ENCODE assay signal across 13 cellular contexts in the genomic region with DNA sequence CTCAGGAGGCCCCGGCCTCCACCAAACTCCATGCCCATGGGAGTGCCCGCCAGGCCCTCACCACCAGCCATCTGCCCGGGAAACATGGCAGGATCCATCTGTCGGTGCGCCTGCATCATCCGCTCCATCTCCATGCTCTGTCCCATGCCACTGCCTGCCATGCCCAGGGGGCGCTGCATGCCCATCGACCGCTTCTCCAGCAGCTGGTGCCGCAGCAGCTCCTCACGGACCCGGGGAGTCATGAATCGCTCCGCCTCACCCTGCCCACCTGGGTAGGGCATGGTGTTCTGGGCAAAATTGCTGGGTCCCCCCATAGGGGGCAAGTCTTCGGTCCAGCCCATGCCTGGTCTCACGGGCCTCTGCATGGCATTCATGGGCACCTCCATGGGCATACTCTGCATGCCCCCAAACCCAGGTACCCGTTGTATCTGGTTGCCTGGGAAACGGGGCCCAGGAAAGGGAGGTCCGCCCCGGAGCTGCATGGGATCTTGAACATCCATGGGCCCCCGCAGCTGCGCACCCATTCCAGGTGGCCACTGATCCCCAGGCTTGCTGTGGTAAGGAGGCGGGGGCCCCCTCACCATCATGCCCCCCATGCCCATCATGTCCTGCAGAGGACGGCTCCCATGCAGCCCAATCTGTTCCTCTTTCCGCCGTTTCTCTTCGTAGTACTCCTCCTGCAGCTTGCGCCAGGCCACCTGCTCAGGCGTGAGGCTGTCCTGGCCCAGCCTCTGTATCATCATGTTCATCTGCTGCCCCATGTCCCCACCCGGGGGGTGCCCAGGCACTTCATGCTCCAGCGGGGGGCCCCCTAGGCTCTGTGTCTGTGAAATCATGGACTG. TPM values are rescaled to one million over a fixed set of nuclear protein-coding genes. Genes with fewer than 3 reads are reported as not detected.
DNase-seq lines count a peak whose midpoint lies in the region; ATAC-seq, FAIRE-seq and TF ChIP-seq lines count a peak whose summit lies in the region.
"Had no signal": no experiment of that assay in that cellular context is flagged by ENCODE, and none has a peak within 500 bp of the region (broad histone marks: within the 10 kb centered on the region; RNA-seq: fewer than 3 reads in every experiment).

No MANE protein-coding gene starts in this region.

- peaks cover 18% of the 10 kb centered on the region for H3K36me3 Mint-ChIP-seq in activated naive CD8-positive, alpha-beta T cell treated with anti-CD3 and anti-CD28 coated beads for 36 hours

- CTCF ChIA-PET in A549 (lab: Yijun Ruan, JAX): interaction anchor here (0.7 to 2.4 kb wide), 4 partner anchors 18 to 211 kb away, joined by 3 to 9 read pairs (median 4); partner anchors contain the start of genes CXCR5 and DDX6

- H3K4me2 ChIP-seq in A549 (no peak overlapping the region), keratinocyte (ENCODE audit: control insufficient read depth, extremely low read depth, insufficient read depth, low read depth, low read length) (no peak overlapping the region)

- no peak overlapping the region for H2AFZ ChIP-seq in keratinocyte (ENCODE audit: control insufficient read depth, low read length)

- H3K27me3 ChIP-seq in keratinocyte (ENCODE audit: control insufficient read depth, extremely low read depth, insufficient read depth, low read length): no peaks in the 10 kb centered on the region

- no peak overlapping the region for H3K4me3 Mint-ChIP-seq in activated naive CD8-positive, alpha-beta T cell treated with anti-CD3 and anti-CD28 coated beads for 36 hours

- peak in 1 of 2 experiments; percentile 25; a peak in 1 of 5 replicates for TF ChIP-seq RAD21 in A549 (conservative IDR thresholded peaks at IDR 0.05 in 1 of 2, IDR thresholded peaks at IDR 0.05 in 1 of 2)

- H3K4me3 ChIP-seq in A549 (no peak overlapping the region), keratinocyte (ENCODE audit: control insufficient read depth in 2 of 3, extremely low read depth in 1 of 3, insufficient read depth in 2 of 3, low read depth in 1 of 3, low read length in 3 of 3) (no peak overlapping the region)
- H3K4me3 ChIP-seq: mucosa of descending colon had no signal

- peaks cover 37% of the 10 kb centered on the region for H3K79me2 ChIP-seq in keratinocyte (ENCODE audit: control insufficient read depth, insufficient read depth, low read length)

- H3K27me3 Mint-ChIP-seq in activated naive CD8-positive, alpha-beta T cell treated with anti-CD3 and anti-CD28 coated beads for 36 hours: no peaks in the 10 kb centered on the region

- H3K9me3 ChIP-seq in A549 (no peaks in the 10 kb centered on the region), keratinocyte (ENCODE audit: control insufficient read depth, low read depth, low read length) (no peaks in the 10 kb centered on the region)
- H3K9me3 ChIP-seq: mucosa of descending colon had no signal

- in situ Hi-C loops in G401 (cut with HindIII; ENCODE audit: low sequenced_read_pairs): no loop called here

- H3K27ac ChIP-seq in A549 (no peak overlapping the region), keratinocyte (ENCODE audit: control insufficient read depth, insufficient read depth, low read length) (no peak overlapping the region)

- DNase-seq in A549 (ENCODE audit: low read depth in 1 of 2, low spot score in 1 of 2) (no peak), G401 (ENCODE audit: low spot score) (peak; percentile 56), keratinocyte (ENCODE audit: low read depth, low spot score) (no peak), SW480 (ENCODE audit: low spot score) (no peak), frontal cortex (ENCODE audit: low spot score in 2 of 2) (no peak), H54 (ENCODE audit: insufficient read length, low spot score) (no peak)
- no peak for DNase-seq in activated naive CD8-positive, alpha-beta T cell treated with anti-CD3 and anti-CD28 coated beads for 36 hours
- DNase-seq: NCI-H446 had no signal

- no peaks in the 10 kb centered on the region for H3K9me1 ChIP-seq in keratinocyte (ENCODE audit: control insufficient read depth, extremely low read depth, insufficient read depth, low read length)

- dilution Hi-C loops in keratinocyte (cut with MboI; ENCODE audit: extremely low pct_ligation_motif_present, low sequenced_read_pairs): no loop called here

- peaks cover 44 to 61% of the 10 kb centered on the region in 2 experiments for H3K36me3 ChIP-seq in keratinocyte (ENCODE audit: control insufficient read depth in 2 of 2, extremely low read depth in 1 of 2, insufficient read depth in 2 of 2, low read length in 2 of 2)

- peak; percentile 4 to 5; a peak in 3 of 6 replicates for ATAC-seq in A549
- ATAC-seq in HG03521 (IDR thresholded peaks at IDR 0.05; ENCODE audit: unreplicated experiment): no peak
- ATAC-seq: mucosa of descending colon had no signal

- H3K9ac ChIP-seq in keratinocyte (ENCODE audit: control insufficient read depth, extremely low read depth, insufficient read depth, low read length): no peak overlapping the region

- TF ChIP-seq POLR2A in A549 (IDR thresholded peaks at IDR 0.05; ENCODE audit: low read length) (no peak), H54 (IDR thresholded peaks at IDR 0.05; ENCODE audit: low read depth, low read length) (no peak)

- TF ChIP-seq CTCF in A549 (IDR thresholded peaks at IDR 0.05): peak; percentile 12; the same call in 1 of the 3 replicates
- TF ChIP-seq CTCF in keratinocyte (optimal IDR thresholded peaks at IDR 0.05 in 1 of 3, IDR thresholded peaks at IDR 0.05 in 1 of 3, conservative IDR thresholded peaks at IDR 0.05 in 1 of 3; ENCODE audit: extremely low read depth in 1 of 3, insufficient read depth in 2 of 3, low read length in 3 of 3): peak in 2 of 3 experiments; percentile 22 to 63

- peaks cover 13% of the 10 kb centered on the region for H4K20me1 ChIP-seq in keratinocyte (ENCODE audit: control insufficient read depth, extremely low read depth, insufficient read depth, low read length)

- peak overlapping the region; percentile 39 for H3K27ac Mint-ChIP-seq in activated naive CD8-positive, alpha-beta T cell treated with anti-CD3 and anti-CD28 coated beads for 36 hours

- POLR2A ChIA-PET in A549 (lab: Yijun Ruan, JAX): interaction anchor here (0.5 kb wide), 1 partner anchor 51 kb away, joined by 3 read pairs; no protein-coding TSS in a partner anchor

- H3K9me3 Mint-ChIP-seq in activated naive CD8-positive, alpha-beta T cell treated with anti-CD3 and anti-CD28 coated beads for 36 hours: no peaks in the 10 kb centered on the region

- H3K4me1 Mint-ChIP-seq in activated naive CD8-positive, alpha-beta T cell treated with anti-CD3 and anti-CD28 coated beads for 36 hours: peaks cover 17% of the 10 kb centered on the region

- H3K4me1 ChIP-seq in A549: peaks cover 60% of the 10 kb centered on the region
- no peaks in the 10 kb centered on the region for H3K4me1 ChIP-seq in keratinocyte (ENCODE audit: control insufficient read depth, extremely low read depth, insufficient read depth, low read length)

- WGBS in A549 (ENCODE audit: missing lambda C conversion rate): 95% methylated on average over 19 of the region's 31 CpGs

- FAIRE-seq in A549 (lab: Jason Lieb, UNC) (no peak), keratinocyte (lab: Jason Lieb, UNC) (no peak), frontal cortex (lab: Jason Lieb, UNC) (no peak), H54 (lab: Jason Lieb, UNC) (no peak)
- FAIRE-seq: astrocyte, endothelial cell of umbilical vein had no signal

- TF ChIP-seq EP300 in A549 (IDR thresholded peaks at IDR 0.05): no peak

RNA-seq across cellular contexts. Expression of gene CXCR5, which starts 18.0 kb away (rescaled TPM):
- polyA plus RNA-seq in A549 (2011; rRNA removed) (not detected in 2 replicates), A549 (2017; fragmentation: RNase III; extraction: RNeasy Plus Mini Kit Qiagen cat#74134 plus additional on column Dnase treatment) (0.04 to 0.05 TPM (median 0.04 TPM) in 3 replicates), keratinocyte (not detected in 3 replicates)
- polyA plus RNA-seq in A549 (2012; cell fraction: cytosol; rRNA removed): not detected in 2 replicates
- 0.02 and 0.04 TPM in 2 replicates for polyA plus RNA-seq in A549 (2012; cell fraction: nucleus; rRNA removed)
- not detected in 2 replicates for polyA minus RNA-seq in A549 (2011; rRNA and poly(A)+ RNA removed)
- total RNA-seq in G401 (2014; rRNA removed; shearing (Covaris generic)): not detected in 2 replicates
- 1 to 10 TPM; 1.5 to 1.6 TPM for total RNA-seq in activated naive CD8-positive, alpha-beta T cell treated with anti-CD3 and anti-CD28 coated beads for 36 hours
- polyA plus RNA-seq in keratinocyte (2011; ENCODE audit: low read depth): not detected
- not detected in 2 replicates for polyA plus RNA-seq in keratinocyte (2011; cell fraction: cytosol; rRNA removed)
- polyA plus RNA-seq in keratinocyte (2011; cell fraction: nucleus; rRNA removed): not detected in 2 replicates
- 0.04 TPM in 1 of 2 replicates, not detected in the other for polyA plus RNA-seq in keratinocyte (2012; ENCODE audit: low replicate concordance)
- not detected in 3 replicates for polyA minus RNA-seq in keratinocyte
- not detected for polyA minus RNA-seq in keratinocyte (2011; cell fraction: cytosol; rRNA and poly(A)+ RNA removed)
- not detected in 2 replicates for polyA minus RNA-seq in keratinocyte (2011; cell fraction: nucleus; rRNA and poly(A)+ RNA removed)
- not detected for total RNA-seq in frontal cortex
- total RNA-seq: endothelial cell of umbilical vein, pulmonary artery endothelial cell had no signal
- polyA plus RNA-seq: endothelial cell of umbilical vein had no signal

RNA-seq across cellular contexts. Expression of gene BCL9L, which starts 24.0 kb away (rescaled TPM):
- 7.0 and 8.8 TPM in 2 replicates for polyA plus RNA-seq in A549 (2011; rRNA removed)
- polyA plus RNA-seq in A549 (2012; cell fraction: cytosol; rRNA removed): 16.4 and 27.8 TPM in 2 replicates
- 41.9 and 56.6 TPM in 2 replicates for polyA plus RNA-seq in A549 (2012; cell fraction: nucleus; rRNA removed)
- 51.8 to 53.2 TPM (median 52.0 TPM) in 3 replicates for polyA plus RNA-seq in A549 (2017; fragmentation: RNase III; extraction: RNeasy Plus Mini Kit Qiagen cat#74134 plus additional on column Dnase treatment)
- polyA minus RNA-seq in A549 (2011; rRNA and poly(A)+ RNA removed): 8.8 and 19.9 TPM in 2 replicates
- total RNA-seq in G401 (2014; rRNA removed; shearing (Covaris generic)): 10.2 and 13.4 TPM in 2 replicates
- total RNA-seq in activated naive CD8-positive, alpha-beta T cell treated with anti-CD3 and anti-CD28 coated beads for 36 hours: 10 to 100 TPM; 34.9 to 38.8 TPM
- polyA plus RNA-seq in keratinocyte: 7.7 to 21.3 TPM (median 10.6 TPM) in 3 replicates
- 34.3 TPM for polyA plus RNA-seq in keratinocyte (2011; ENCODE audit: low read depth)
- polyA plus RNA-seq in keratinocyte (2011; cell fraction: cytosol; rRNA removed): 11.9 and 23.9 TPM in 2 replicates
- 70.6 and 95.4 TPM in 2 replicates for polyA plus RNA-seq in keratinocyte (2011; cell fraction: nucleus; rRNA removed)
- polyA plus RNA-seq in keratinocyte (2012; ENCODE audit: low replicate concordance): 55.8 and 88.0 TPM in 2 replicates
- polyA minus RNA-seq in keratinocyte: 12.1 to 134 TPM (median 12.5 TPM) in 3 replicates
- 73.9 TPM for polyA minus RNA-seq in keratinocyte (2011; cell fraction: cytosol; rRNA and poly(A)+ RNA removed)
- 91.6 and 94.2 TPM in 2 replicates for polyA minus RNA-seq in keratinocyte (2011; cell fraction: nucleus; rRNA and poly(A)+ RNA removed)
- total RNA-seq in frontal cortex: 8.6 TPM

RNA-seq across cellular contexts. Expression of gene UPK2, which starts 54.4 kb away (rescaled TPM):
- polyA plus RNA-seq in A549 (2011; rRNA removed): 0.20 and 0.37 TPM in 2 replicates
- 0.48 and 0.49 TPM in 2 replicates for polyA plus RNA-seq in A549 (2012; cell fraction: cytosol; rRNA removed)
- 0.56 and 0.62 TPM in 2 replicates for polyA plus RNA-seq in A549 (2012; cell fraction: nucleus; rRNA removed)
- polyA plus RNA-seq in A549 (2017; fragmentation: RNase III; extraction: RNeasy Plus Mini Kit Qiagen cat#74134 plus additional on column Dnase treatment): 0.41 to 0.92 TPM (median 0.50 TPM) in 3 replicates
- polyA minus RNA-seq in A549 (2011; rRNA and poly(A)+ RNA removed): 0.37 and 0.39 TPM in 2 replicates
- total RNA-seq in G401 (2014; rRNA removed; shearing (Covaris generic)): not detected in 2 replicates
- total RNA-seq in activated naive CD8-positive, alpha-beta T cell treated with anti-CD3 and anti-CD28 coated beads for 36 hours: under 1 TPM; 0.48 to 0.49 TPM
- polyA plus RNA-seq in keratinocyte: 0.13 to 0.25 TPM (median 0.20 TPM) in 3 replicates
- polyA plus RNA-seq in keratinocyte (2011; ENCODE audit: low read depth): not detected
- 0.44 and 0.55 TPM in 2 replicates for polyA plus RNA-seq in keratinocyte (2011; cell fraction: cytosol; rRNA removed)
- polyA plus RNA-seq in keratinocyte (2011; cell fraction: nucleus; rRNA removed): 0.17 and 0.50 TPM in 2 replicates
- 0.44 and 0.50 TPM in 2 replicates for polyA plus RNA-seq in keratinocyte (2012; ENCODE audit: low replicate concordance)
- 1.2 TPM in 1 of 3 replicates, not detected in the others for polyA minus RNA-seq in keratinocyte
- polyA minus RNA-seq in keratinocyte (2011; cell fraction: cytosol; rRNA and poly(A)+ RNA removed): not detected
- not detected in 2 replicates for polyA minus RNA-seq in keratinocyte (2011; cell fraction: nucleus; rRNA and poly(A)+ RNA removed)
- not detected for total RNA-seq in frontal cortex
- total RNA-seq: astrocyte, endothelial cell of umbilical vein, mucosa of descending colon, pulmonary artery endothelial cell had no signal
